In the genomic region with DNA sequence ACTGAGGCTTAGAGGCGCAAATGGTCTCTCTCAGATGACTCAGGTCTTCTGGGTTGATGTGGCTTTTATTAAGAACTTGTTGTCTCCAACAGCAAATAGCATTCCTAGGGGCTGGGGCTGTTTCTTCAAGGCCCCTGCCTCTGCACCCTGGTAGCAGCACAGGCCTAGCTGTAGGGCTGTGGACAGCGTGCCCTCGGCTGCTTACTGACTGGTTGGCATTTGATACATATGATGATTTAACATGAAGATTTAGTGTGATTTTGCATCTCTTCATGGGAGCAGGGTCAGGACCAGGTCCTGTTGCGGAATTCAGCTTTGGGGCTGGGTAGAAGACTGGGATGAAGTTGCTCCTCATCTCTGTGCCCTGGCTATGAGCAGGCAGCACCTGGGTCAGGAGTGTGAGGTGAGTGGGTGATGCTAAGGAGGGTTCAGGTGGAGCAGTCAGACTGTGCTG, we compare ENCODE assay signal across 9 cellular contexts. TPM values are rescaled to one million over a fixed set of nuclear protein-coding genes. Genes with fewer than 3 reads are reported as not detected.
A peak's percentile ranks its signal among the peaks of the same experiment; 100 is the strongest.
DNase-seq lines count a peak whose midpoint lies in the region; ATAC-seq, FAIRE-seq and TF ChIP-seq lines count a peak whose summit lies in the region.
"Had no signal": no experiment of that assay in that cellular context is flagged by ENCODE, and none has a peak within 500 bp of the region (broad histone marks: within the 10 kb centered on the region; RNA-seq: fewer than 3 reads in every experiment).

No MANE protein-coding gene starts in this region.

- no peaks in the 10 kb centered on the region for H3K27me3 Mint-ChIP-seq in central memory CD8-positive, alpha-beta T cell

- no peaks in the 10 kb centered on the region for H4K20me1 ChIP-seq in PC-9 (ENCODE audit: insufficient read depth)

- CTCF ChIA-PET in PC-9 (lab: Charles Lee) (interaction anchor here (0.5 to 2.3 kb wide), 5 partner anchors 14 to 272 kb away, joined by 3 to 12 read pairs (median 4); no protein-coding TSS in a partner anchor), GM10248 (lab: Yijun Ruan, JAX) (interaction anchor here (1.1 to 2.6 kb wide), 11 partner anchors 9 to 319 kb away, joined by 3 to 7 read pairs (median 5); partner anchors contain the start of gene IER3)

- H3K36me3 ChIP-seq in PC-9 (ENCODE audit: low read depth) (no peaks in the 10 kb centered on the region), pancreas (no peaks in the 10 kb centered on the region)
- H3K36me3 ChIP-seq: WERI-Rb-1 had no signal

- H3K4me1 ChIP-seq in PC-9 (replicated peaks; ENCODE audit: insufficient read depth) (peaks cover 62% of the 10 kb centered on the region), pancreas (peaks cover 4 to 26% (median 8%) of the 10 kb centered on the region in 3 donors)

- H3K27ac ChIP-seq in PC-9 (peak overlapping the region; percentile 94), pancreas (peak overlapping the region in 3 of 4 donors; percentile 49 to 81 (median 72))
- H3K27ac ChIP-seq: WERI-Rb-1 had no signal

- peak overlapping the region; percentile 73 for H3K4me2 ChIP-seq in PC-9

- peaks cover 50% of the 10 kb centered on the region for H3K4me1 Mint-ChIP-seq in central memory CD8-positive, alpha-beta T cell

- DNase-seq in Daoy (ENCODE audit: low read depth) (peak; percentile 48), PC-9 (no peak), pancreas (no peak), DMS 273 (lab: John Stamatoyannopoulos, UW; ENCODE audit: unreplicated experiment) (no peak), GM10248 (ENCODE audit: extremely low spot score) (no peak), DMS114 treated with DMSO at 0.1 percent for 48 hours (lab: John Stamatoyannopoulos, UW; ENCODE audit: unreplicated experiment) (no peak)
- DNase-seq in central memory CD8-positive, alpha-beta T cell (ENCODE audit: low spot score in 2 of 2), result no peak
- DNase-seq: WERI-Rb-1 had no signal

- no peaks in the 10 kb centered on the region for H3K9me2 ChIP-seq in PC-9 (ENCODE audit: insufficient read depth)

- ATAC-seq in central memory CD8-positive, alpha-beta T cell (replicated peaks; ENCODE audit: extremely low read depth, poor library complexity, severe bottlenecking), result no peak
- no peak for ATAC-seq in pancreas
- no peak for ATAC-seq in GM21737 (IDR thresholded peaks at IDR 0.05; ENCODE audit: unreplicated experiment)

- no peaks in the 10 kb centered on the region for H3K79me2 ChIP-seq in PC-9 (ENCODE audit: low read depth)

- H3K4me3 ChIP-seq in PC-9 (peak overlapping the region; percentile 41; the same call in 1 of the 2 replicates), pancreas (no peak overlapping the region)

- intact Hi-C loops in PC-9 (cut with micrococcal nuclease; ENCODE audit: unreplicated experiment), result loop anchor here (1.0 to 2.0 kb wide), 2 partner anchors 14 to 16 kb away; no protein-coding TSS in a partner anchor
- intact Hi-C loops in pancreas (cut with DNase I), result no loop called here

- no peak for TF ChIP-seq CTCF in PC-9 (conservative IDR thresholded peaks at IDR 0.05)
- no peak for TF ChIP-seq CTCF in pancreas (IDR thresholded peaks at IDR 0.05)
- TF ChIP-seq CTCF in GM10248 (IDR thresholded peaks at IDR 0.05; ENCODE audit: control extremely low read depth, extremely low read depth, low read depth, missing control alignments), result no peak

- 97 to 98% methylated on average over 4 of the region's 4 CpGs for WGBS in pancreas, 2 donors

- no peak for FAIRE-seq in pancreas (lab: Jason Lieb, UNC)

- peaks cover 1% of the 10 kb centered on the region for H3K36me3 Mint-ChIP-seq in central memory CD8-positive, alpha-beta T cell (ENCODE audit: insufficient read depth)

- H3K4me3 Mint-ChIP-seq in central memory CD8-positive, alpha-beta T cell, result peak overlapping the region; percentile 54

- BruUV-seq in PC-9 (replicated peaks; lab: Mats Ljungman, UMichigan), result no TSS peak

- POLR2A ChIA-PET in PC-9 (lab: Charles Lee; ENCODE audit: unreplicated experiment), result interaction anchor here (0.8 to 1.9 kb wide), 3 partner anchors 13 to 50 kb away, joined by 4 to 14 read pairs (median 5); no protein-coding TSS in a partner anchor
- POLR2A ChIA-PET in GM10248 (lab: Yijun Ruan, JAX), result interaction anchor here (1.0 to 1.2 kb wide), 2 partner anchors 13 to 24 kb away, joined by 3 read pairs; partner anchors contain the start of gene IER3

- H2AFZ ChIP-seq in PC-9, result no peak overlapping the region

- peaks cover 56% of the 10 kb centered on the region for H3F3A ChIP-seq in PC-9 (ENCODE audit: insufficient read depth, low read depth)

- H3K9me3 ChIP-seq in PC-9 (ENCODE audit: insufficient read depth, low read depth) (no peaks in the 10 kb centered on the region), pancreas (no peaks in the 10 kb centered on the region)

- H3K27me3 ChIP-seq in PC-9 (ENCODE audit: insufficient read depth, low read depth) (no peaks in the 10 kb centered on the region), pancreas (no peaks in the 10 kb centered on the region)

- no peaks in the 10 kb centered on the region for H3K9me3 Mint-ChIP-seq in central memory CD8-positive, alpha-beta T cell

- H3K27ac Mint-ChIP-seq in central memory CD8-positive, alpha-beta T cell (ENCODE audit: low read depth), result peak overlapping the region; percentile 73

RNA-seq across cellular contexts. Expression of gene IER3, which starts 24.3 kb away (rescaled TPM):
- 344 and 350 TPM in 2 replicates for total RNA-seq in Daoy (2014; rRNA removed; shearing (Covaris generic))
- 107 and 117 TPM in 2 replicates for total RNA-seq in PC-9 (2021)
- total RNA-seq in pancreas, result 10 to 100 TPM; 23.0 to 87.5 (median 41.3) TPM
- 100 to 1,000 TPM in 1 of 2 donors, 10 to 100 TPM in 1; 99.4 to 174 TPM for polyA plus RNA-seq in pancreas

RNA-seq across cellular contexts. Expression of gene FLOT1, which starts 26.2 kb away (rescaled TPM):
- 370 and 430 TPM in 2 replicates for total RNA-seq in Daoy (2014; rRNA removed; shearing (Covaris generic))
- total RNA-seq in PC-9 (2021) (225 and 234 TPM in 2 replicates), pancreas (10 to 100 TPM; 45.7 to 92.2 (median 51.3) TPM)
- 100 to 1,000 TPM; 123 to 151 TPM for polyA plus RNA-seq in pancreas

RNA-seq across cellular contexts. Expression of gene TUBB, which starts 48.5 kb away (rescaled TPM):
- 1,353 and 1,355 TPM in 2 replicates for total RNA-seq in Daoy (2014; rRNA removed; shearing (Covaris generic))
- total RNA-seq in PC-9 (2021) (697 and 901 TPM in 2 replicates), pancreas (100 to 1,000 TPM in 4 of 6 donors, 10 to 100 TPM in 2; 66.1 to 171 (median 116) TPM)
- polyA plus RNA-seq in pancreas, result 100 to 1,000 TPM in 1 of 2 donors, 10 to 100 TPM in 1; 67.9 to 111 TPM

RNA-seq across cellular contexts. Expression of gene MDC1, which starts 51.6 kb away (rescaled TPM):
- total RNA-seq in Daoy (2014; rRNA removed; shearing (Covaris generic)), result 12.6 and 21.9 TPM in 2 replicates
- 72.9 and 81.6 TPM in 2 replicates for total RNA-seq in PC-9 (2021)
- 10 to 100 TPM; 12.3 to 18.7 (median 13.5) TPM for total RNA-seq in pancreas
- polyA plus RNA-seq in pancreas, result 10 to 100 TPM; 18.9 to 28.0 TPM
